ENCODE assay signal across 15 cellular contexts in genomic region chr3:87805670-87806069, GRCh38. TPM values are rescaled to one million over a fixed set of nuclear protein-coding genes. Genes with fewer than 3 reads are reported as not detected.
DNase-seq lines count a peak whose midpoint lies in the region; ATAC-seq lines count a peak whose summit lies in the region.
"Had no signal": no experiment of that assay in that cellular context is flagged by ENCODE, and none has a peak within 500 bp of the region (broad histone marks: within the 10 kb centered on the region; RNA-seq: fewer than 3 reads in every experiment).

No MANE protein-coding gene starts in this region.

- H4K8ac ChIP-seq in trophoblast cell (ENCODE audit: low read depth, low read length): no peak overlapping the region

- no peaks in the 10 kb centered on the region for H3K9me3 ChIP-seq in trophoblast cell (ENCODE audit: insufficient read depth, low read depth, low read length)

- no peak overlapping the region for H3K9ac ChIP-seq in trophoblast cell (ENCODE audit: low read length)

- no peak overlapping the region for H2BK12ac ChIP-seq in trophoblast cell (ENCODE audit: low read length)

- H2AFZ ChIP-seq in trophoblast cell (ENCODE audit: insufficient read depth, low read length, poor library complexity): no peak overlapping the region

- H3K4me2 ChIP-seq in trophoblast cell (ENCODE audit: low read length): no peak overlapping the region

- no peak overlapping the region for H3K4me3 ChIP-seq in trophoblast cell (ENCODE audit: low read depth, low read length)
- H3K4me3 ChIP-seq: lung had no signal

- no peak overlapping the region for H3K4ac ChIP-seq in trophoblast cell (ENCODE audit: low read depth, low read length)

- H3K79me1 ChIP-seq in trophoblast cell (ENCODE audit: low read length): no peaks in the 10 kb centered on the region

- WGBS in trophoblast cell (ENCODE audit: extremely low coverage, insufficient coverage, insufficient read length): no CpG with 5 or more reads among the region's 5 CpGs

- H3K18ac ChIP-seq in trophoblast cell (ENCODE audit: low read length): no peak overlapping the region

- no peaks in the 10 kb centered on the region for H3K36me3 ChIP-seq in trophoblast cell (ENCODE audit: control insufficient read depth in 1 of 2, insufficient read depth in 2 of 2, low read length in 2 of 2)

- H2BK5ac ChIP-seq in trophoblast cell (ENCODE audit: low read depth, low read length, poor library complexity): no peak overlapping the region

- no peak for DNase-seq in GM19240 (ENCODE audit: insufficient read length, low spot score)
- DNase-seq in trophoblast cell: no peak
- DNase-seq in ureter (ENCODE audit: low spot score): no peak
- DNase-seq in NCI-H2029 (lab: John Stamatoyannopoulos, UW): no peak
- DNase-seq: activated naive CD4-positive, alpha-beta T cell treated with anti-CD3 and anti-CD28 coated beads, Interleukin-2, amount 10 ng/mL, durations not matched to agents 7 days and 5 days; NCI-H1417; NCI-H446 treated with DMSO at 0.1 percent for 48 hours had no signal

- H2BK120ac ChIP-seq in trophoblast cell (ENCODE audit: insufficient read depth, low read length, poor library complexity): no peak overlapping the region

- H2AK5ac ChIP-seq in trophoblast cell (ENCODE audit: low read length): no peak overlapping the region

- no peaks in the 10 kb centered on the region for H3K79me2 ChIP-seq in trophoblast cell (ENCODE audit: control insufficient read depth, insufficient read depth, low read length, poor library complexity)

- no peak overlapping the region for H4K91ac ChIP-seq in trophoblast cell (ENCODE audit: low read depth, low read length)

- H3K14ac ChIP-seq in trophoblast cell (ENCODE audit: low read length): no peak overlapping the region

- H3K23ac ChIP-seq in trophoblast cell (ENCODE audit: low read length): no peak overlapping the region

- no peaks in the 10 kb centered on the region for H3K4me1 ChIP-seq in trophoblast cell (ENCODE audit: control insufficient read depth in 1 of 2, insufficient read depth in 2 of 2, low read length in 2 of 2)

- no peak overlapping the region for H3K27ac ChIP-seq in trophoblast cell (ENCODE audit: low read depth, low read length)

- H4K12ac ChIP-seq in trophoblast cell (ENCODE audit: low read depth, low read length): no peak overlapping the region

- H3K27me3 ChIP-seq in trophoblast cell (ENCODE audit: insufficient read depth, low read length): no peaks in the 10 kb centered on the region

- ATAC-seq in GM18873 (IDR thresholded peaks at IDR 0.05; ENCODE audit: low FRiP score, unreplicated experiment) (peak; percentile 95), GM21529 (IDR thresholded peaks at IDR 0.05; ENCODE audit: unreplicated experiment) (peak; percentile 85), HG02973 (IDR thresholded peaks at IDR 0.05; ENCODE audit: unreplicated experiment) (peak; percentile 87), HG03521 (IDR thresholded peaks at IDR 0.05; ENCODE audit: unreplicated experiment) (peak; percentile 63)
- ATAC-seq: natural killer cell treated with Interleukin-12 subunit alpha and Interleukin-12 subunit beta and Interleukin-15 and Interleukin-18, amount 100 ng/mL, for 72 hours; WTC11 had no signal

RNA-seq across cellular contexts. Expression of gene HTR1F, which starts 13.2 kb away (rescaled TPM):
- polyA plus RNA-seq in trophoblast cell (2013): 0.01 and 0.03 TPM in 2 replicates
- 2.2 TPM for total RNA-seq in ureter
- total RNA-seq: natural killer cell treated with Interleukin-12 subunit alpha and Interleukin-12 subunit beta and Interleukin-15 and Interleukin-18, amount 100 ng/mL, for 72 hours; renal cortical epithelial cell had no signal
